In genomic region chr18:50982802-50983179, GRCh38 we compare ENCODE assay signal across 1 cellular context.
TF ChIP-seq lines count a peak whose summit lies in the region.

No MANE protein-coding gene starts in this region.

TF ChIP-seq in GM23338, 12 proteins besides CTCF, POLR2A, EP300 and RAD21 (continued from another document):
- TF ChIP-seq ZNF462 (CRISPR knock-in tag; IDR thresholded peaks at IDR 0.05) (no peak), JUNB (IDR thresholded peaks at IDR 0.05; ENCODE audit: unreplicated experiment) (no peak), STAT1 (IDR thresholded peaks at IDR 0.05; ENCODE audit: unreplicated experiment) (no peak), ETS1 (IDR thresholded peaks at IDR 0.05) (no peak), EZH2 (IDR thresholded peaks at IDR 0.05; ENCODE audit: low read depth, unreplicated experiment) (no peak), CREB1 (CRISPR knock-in tag; IDR thresholded peaks at IDR 0.05; ENCODE audit: low read depth) (no peak), NANOG (IDR thresholded peaks at IDR 0.05; ENCODE audit: borderline replicate concordance) (no peak), ZNF331 (CRISPR knock-in tag; IDR thresholded peaks at IDR 0.05; ENCODE audit: low read depth) (no peak), EZH2phosphoT487 (IDR thresholded peaks at IDR 0.05; ENCODE audit: unreplicated experiment) (no peak), POLR2AphosphoS5 (IDR thresholded peaks at IDR 0.05; ENCODE audit: low read depth) (no peak), REST (IDR thresholded peaks at IDR 0.05; ENCODE audit: unreplicated experiment) (no peak)
TF ChIP-seq in GM23338: peak in this region for 0.
